Comparison of ENCODE assay signal across 8 cellular contexts in the genomic region with DNA sequence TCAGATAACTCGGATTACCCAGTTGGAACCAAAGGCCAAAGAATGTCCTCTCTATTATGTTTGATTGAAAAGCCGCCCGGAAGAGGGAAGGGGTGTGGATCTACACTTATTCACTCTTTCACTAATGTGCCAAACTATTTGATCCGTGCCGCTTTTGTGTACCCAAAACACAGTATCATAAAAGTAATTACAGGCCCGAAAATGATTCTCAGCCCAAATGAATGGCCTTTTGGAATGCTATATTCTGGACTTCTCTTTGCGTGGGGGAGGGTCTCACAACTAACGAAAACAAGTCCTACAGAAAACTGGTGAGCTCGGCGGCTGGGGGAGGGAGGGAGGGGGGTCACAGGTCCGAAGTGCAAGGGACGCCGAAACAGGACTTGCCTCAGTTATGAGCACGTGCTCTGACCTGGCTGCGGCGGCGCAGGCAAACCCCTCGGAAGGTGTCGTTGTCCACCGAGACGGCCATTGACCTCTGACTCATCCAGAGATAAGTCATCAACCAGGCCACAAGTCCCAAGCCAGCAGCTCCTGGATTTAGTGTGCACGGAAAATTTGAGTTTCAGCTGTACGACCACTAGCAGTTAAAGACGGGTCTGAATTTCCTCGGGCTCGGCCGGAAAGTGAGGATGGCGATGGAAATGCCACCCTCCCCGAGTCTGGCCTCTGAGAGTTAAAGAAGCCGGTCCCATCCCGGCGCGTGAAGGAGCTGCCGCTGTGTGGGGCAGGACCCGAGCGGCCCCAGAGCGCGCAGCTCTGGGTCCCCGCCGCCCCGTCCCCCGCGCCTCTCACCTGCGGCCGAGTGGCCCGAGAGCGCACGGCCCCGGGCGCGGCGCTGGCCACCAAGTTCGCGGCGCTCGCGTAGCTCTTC. TPM values are rescaled to one million over a fixed set of nuclear protein-coding genes. Genes with fewer than 3 reads are reported as not detected.
DNase-seq lines count a peak whose midpoint lies in the region; ATAC-seq and TF ChIP-seq lines count a peak whose summit lies in the region.

No MANE protein-coding gene starts in this region.

- peak overlapping the region; percentile 55 for H2BK5ac ChIP-seq in trophoblast cell (ENCODE audit: low read depth, low read length, poor library complexity)

- peak overlapping the region; percentile 80 for H3K9ac ChIP-seq in trophoblast cell (ENCODE audit: low read length)

- peaks cover 12% of the 10 kb centered on the region for H3K79me1 ChIP-seq in trophoblast cell (ENCODE audit: low read length)

- ATAC-seq in GM19324 (IDR thresholded peaks at IDR 0.05; ENCODE audit: low FRiP score, unreplicated experiment): no peak
- no peak for ATAC-seq in HG03135 (IDR thresholded peaks at IDR 0.05; ENCODE audit: unreplicated experiment)

- peak overlapping the region; percentile 48 for H3K14ac ChIP-seq in trophoblast cell (ENCODE audit: low read length)

- H3K36me3 ChIP-seq in CD8-positive, alpha-beta memory T cell (ENCODE audit: insufficient read depth, low read length): no peaks in the 10 kb centered on the region
- no peaks in the 10 kb centered on the region for H3K36me3 ChIP-seq in left ventricle myocardium inferior
- H3K36me3 ChIP-seq in trophoblast cell (ENCODE audit: control insufficient read depth in 1 of 2, insufficient read depth in 2 of 2, low read length in 2 of 2): no peaks in the 10 kb centered on the region

- CTCF ChIA-PET in CD8-positive, alpha-beta memory T cell (lab: Charles Lee): no interaction called here

- H3K27me3 Mint-ChIP-seq in CD8-positive, alpha-beta memory T cell: peaks cover 29 to 64% of the 10 kb centered on the region in 2 donors

- H3K4me3 ChIP-seq in CD8-positive, alpha-beta memory T cell (ENCODE audit: low read length): no peak overlapping the region
- H3K4me3 ChIP-seq in left ventricle myocardium inferior: peak overlapping the region; percentile 77
- peak overlapping the region; percentile 83 for H3K4me3 ChIP-seq in trophoblast cell (ENCODE audit: low read depth, low read length)

- WGBS in trophoblast cell (ENCODE audit: extremely low coverage, insufficient coverage, insufficient read length): no CpG with 5 or more reads among the region's 57 CpGs

- no peak overlapping the region for H3K27ac ChIP-seq in CD8-positive, alpha-beta memory T cell (ENCODE audit: low read depth, low read length)
- H3K27ac ChIP-seq in angular gyrus (ENCODE audit: low read depth, low read length) (peak overlapping the region; percentile 55), left ventricle myocardium inferior (replicated peaks) (peak overlapping the region; percentile 94), trophoblast cell (ENCODE audit: low read depth, low read length) (peak overlapping the region; percentile 85)

- H3K4me1 Mint-ChIP-seq in CD8-positive, alpha-beta memory T cell: peaks cover 10 to 18% (median 11%) of the 10 kb centered on the region in 3 donors

- peak overlapping the region; percentile 40 for H4K8ac ChIP-seq in trophoblast cell (ENCODE audit: low read depth, low read length)

- no peak overlapping the region for H2AK5ac ChIP-seq in trophoblast cell (ENCODE audit: low read length)

- peak overlapping the region; percentile 31 for H3K4ac ChIP-seq in trophoblast cell (ENCODE audit: low read depth, low read length)

- no peaks in the 10 kb centered on the region for H3K9me3 Mint-ChIP-seq in CD8-positive, alpha-beta memory T cell

- H4K12ac ChIP-seq in trophoblast cell (ENCODE audit: low read depth, low read length): peak overlapping the region; percentile 67

- peak overlapping the region; percentile 58 for H4K91ac ChIP-seq in trophoblast cell (ENCODE audit: low read depth, low read length)

- H3K4me3 Mint-ChIP-seq in CD8-positive, alpha-beta memory T cell: peak overlapping the region in 5 of 7 donors; percentile 20 to 54 (median 30)

- DNase-seq in CD8-positive, alpha-beta memory T cell: no peak
- DNase-seq in HT-29 (ENCODE audit: low spot score): peak; percentile 77
- peak; percentile 29 for DNase-seq in left ventricle myocardium inferior
- DNase-seq in trophoblast cell: peak; percentile 67 to 77
- DNase-seq in activated gamma-delta T cell treated with Interleukin-2 at 50 U/mL for 16 hours: no peak

- H2AFZ ChIP-seq in trophoblast cell (ENCODE audit: insufficient read depth, low read length, poor library complexity): peak overlapping the region; percentile 64

- H2BK120ac ChIP-seq in trophoblast cell (ENCODE audit: insufficient read depth, low read length, poor library complexity): peak overlapping the region; percentile 62

- H3K4me1 ChIP-seq in CD8-positive, alpha-beta memory T cell (ENCODE audit: insufficient read depth, low read length): no peaks in the 10 kb centered on the region
- peaks cover 64% of the 10 kb centered on the region for H3K4me1 ChIP-seq in left ventricle myocardium inferior
- peaks cover 0 to 5% of the 10 kb centered on the region in 2 experiments for H3K4me1 ChIP-seq in trophoblast cell (ENCODE audit: control insufficient read depth in 1 of 2, insufficient read depth in 2 of 2, low read length in 2 of 2)

- H3K4me2 ChIP-seq in trophoblast cell (ENCODE audit: low read length): peak overlapping the region; percentile 79

- H3K27ac Mint-ChIP-seq in CD8-positive, alpha-beta memory T cell: peak overlapping the region in 1 of 8 donors; percentile 5

- H3K36me3 Mint-ChIP-seq in CD8-positive, alpha-beta memory T cell: peaks cover 0 to 4% (median 0%) of the 10 kb centered on the region in 3 donors

- H2BK12ac ChIP-seq in trophoblast cell (ENCODE audit: low read length): no peak overlapping the region

- peaks cover 7% of the 10 kb centered on the region for H3K79me2 ChIP-seq in trophoblast cell (ENCODE audit: control insufficient read depth, insufficient read depth, low read length, poor library complexity)

- H3K9me3 ChIP-seq in CD8-positive, alpha-beta memory T cell (ENCODE audit: low read length): no peaks in the 10 kb centered on the region
- no peaks in the 10 kb centered on the region for H3K9me3 ChIP-seq in left ventricle myocardium inferior (replicated peaks)
- H3K9me3 ChIP-seq in trophoblast cell (ENCODE audit: insufficient read depth, low read depth, low read length): no peaks in the 10 kb centered on the region

- no peak for TF ChIP-seq CTCF in left ventricle myocardium inferior (IDR thresholded peaks at IDR 0.05; ENCODE audit: borderline replicate concordance)

- no peaks in the 10 kb centered on the region for H3K27me3 ChIP-seq in CD8-positive, alpha-beta memory T cell (ENCODE audit: insufficient read depth, low read length, poor library complexity, severe bottlenecking)
- H3K27me3 ChIP-seq in left ventricle myocardium inferior (ENCODE audit: low read depth) (no peaks in the 10 kb centered on the region), trophoblast cell (ENCODE audit: insufficient read depth, low read length) (no peaks in the 10 kb centered on the region)

- no peak overlapping the region for H3K23ac ChIP-seq in trophoblast cell (ENCODE audit: low read length)

- intact Hi-C loops in left ventricle myocardium inferior (cut with micrococcal nuclease): no loop called here

- POLR2A ChIA-PET in CD8-positive, alpha-beta memory T cell (lab: Charles Lee): no interaction called here

- peak overlapping the region; percentile 44 for H3K18ac ChIP-seq in trophoblast cell (ENCODE audit: low read length)

RNA-seq across cellular contexts. Expression of a gene that starts 0.7 kb away (rescaled TPM):
- not detected for total RNA-seq in CD8-positive, alpha-beta memory T cell
- not detected for polyA plus RNA-seq in CD8-positive, alpha-beta memory T cell
- total RNA-seq in HT-29 (2014; rRNA removed; shearing (Covaris generic)): 21.5 and 41.2 TPM in 2 replicates
- total RNA-seq in left ventricle myocardium inferior: 121 TPM
- polyA plus RNA-seq in trophoblast cell (2013): 18.8 and 19.1 TPM in 2 replicates

RNA-seq across cellular contexts. Expression of a gene that starts 47.7 kb away (rescaled TPM):
- not detected for total RNA-seq in CD8-positive, alpha-beta memory T cell
- polyA plus RNA-seq in CD8-positive, alpha-beta memory T cell: not detected
- not detected in 2 replicates for total RNA-seq in HT-29 (2014; rRNA removed; shearing (Covaris generic))
- not detected for total RNA-seq in left ventricle myocardium inferior
- not detected in 2 replicates for polyA plus RNA-seq in trophoblast cell (2013)

Comparison
In these comparisons a context has a peak if more than half of its experiments do, and no peak if none do; other contexts are left out.
1. DNase-seq: peak in HT-29 (single experiment), left ventricle myocardium inferior (single experiment) and trophoblast cell (2 of 2); none in CD8-positive, alpha-beta memory T cell (0 of 5) and activated gamma-delta T cell treated with Interleukin-2 at 50 U/mL for 16 hours (single experiment).
2. RNA of a gene that starts 0.7 kb away (total RNA-seq): 121 TPM in left ventricle myocardium inferior (single experiment) and 21.5 to 41.2 TPM in HT-29; not detected in CD8-positive, alpha-beta memory T cell; every median in the first group is over 10 times any median in the second.